Comparison of ENCODE assay signal across 9 cellular contexts in the genomic region with DNA sequence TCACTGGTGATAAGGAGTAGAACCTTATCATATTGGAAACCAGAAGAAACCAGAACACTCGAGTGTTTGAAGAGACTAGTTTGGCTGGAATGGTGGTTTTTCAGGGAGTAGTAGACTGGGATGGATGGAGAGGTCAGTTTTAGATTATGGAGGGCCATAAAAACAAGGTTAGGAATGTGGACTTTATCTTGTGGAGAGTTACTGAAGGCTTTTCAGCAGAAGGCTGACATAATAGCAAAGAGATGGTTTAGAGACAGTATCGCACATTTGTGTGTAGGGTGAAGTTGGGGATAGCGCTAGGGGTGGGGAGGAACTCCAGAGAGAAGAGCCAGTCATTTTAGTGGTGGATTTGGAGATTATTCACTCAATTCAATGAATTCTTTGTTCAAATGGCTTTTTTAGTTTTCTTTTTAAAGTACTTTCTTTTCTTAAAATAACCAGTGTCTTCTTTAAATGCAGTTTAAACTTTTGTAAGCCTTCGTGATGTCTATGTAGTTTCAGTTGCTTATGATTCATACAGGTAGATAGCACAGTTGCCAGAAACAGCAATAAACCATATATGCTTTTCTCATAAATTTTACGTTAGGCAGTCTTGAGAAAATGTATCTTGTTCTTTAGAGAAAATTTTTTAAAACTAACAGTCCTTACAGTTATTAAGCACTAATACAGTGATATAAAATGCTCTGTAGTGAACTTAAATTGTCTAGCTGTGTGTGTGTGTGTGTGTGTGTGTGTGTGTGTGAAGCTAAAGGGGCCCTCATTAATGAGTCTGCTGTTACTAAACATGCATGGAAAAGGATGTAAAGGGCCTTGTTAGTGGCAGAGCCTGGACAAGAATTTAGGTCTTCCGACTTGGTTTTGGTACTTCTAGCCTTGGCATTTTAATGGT. TPM values are rescaled to one million over a fixed set of nuclear protein-coding genes. Genes with fewer than 3 reads are reported as not detected.
A peak's percentile ranks its signal among the peaks of the same experiment; 100 is the strongest.
DNase-seq lines count a peak whose midpoint lies in the region; ATAC-seq and TF ChIP-seq lines count a peak whose summit lies in the region.
"Had no signal": no experiment of that assay in that cellular context is flagged by ENCODE, and none has a peak within 500 bp of the region (broad histone marks: within the 10 kb centered on the region; RNA-seq: fewer than 3 reads in every experiment).

No MANE protein-coding gene starts in this region.

- POLR2A ChIA-PET in HEK293 (lab: Yijun Ruan, JAX): no interaction called here

- no peaks in the 10 kb centered on the region for H3K27me3 ChIP-seq in BE2C

- DNase-seq in nephron progenitor cell (no peak), BE2C (no peak), KG1 (lab: John Stamatoyannopoulos, UW) (no peak)
- no peak for DNase-seq in stimulated activated CD4-positive, alpha-beta T cell treated with anti-CD3 and anti-CD28 coated beads, Interleukin-2, amount 100 ng/mL, for 24 hours

- TF ChIP-seq CTCF in HEK293 (tag by site-specific recombination; IDR thresholded peaks at IDR 0.05) (no peak), WI38 (IDR thresholded peaks at IDR 0.05; ENCODE audit: low read depth, low read length) (no peak), nephron progenitor cell (IDR thresholded peaks at IDR 0.05) (no peak), BE2C (IDR thresholded peaks at IDR 0.05; ENCODE audit: low read depth, low read length) (no peak)

- H3K4me3 Mint-ChIP-seq in nephron progenitor cell: peak overlapping the region; percentile 13
- H3K4me3 Mint-ChIP-seq: IgD-negative memory B cell had no signal

- H3K9me3 Mint-ChIP-seq in nephron progenitor cell: no peaks in the 10 kb centered on the region
- H3K9me3 Mint-ChIP-seq: IgD-negative memory B cell had no signal

- H3K4me1 ChIP-seq in HEK293 (ENCODE audit: control insufficient read depth, insufficient read depth, low read length) (peaks cover 20% of the 10 kb centered on the region), BE2C (no peaks in the 10 kb centered on the region; the same call in 1 of the 2 replicates)

- peaks cover 64% of the 10 kb centered on the region for H3K4me1 Mint-ChIP-seq in nephron progenitor cell

- no peak overlapping the region for H3K27ac ChIP-seq in HEK293 (ENCODE audit: extremely low read depth, low read depth, low read length)

- H3K36me3 ChIP-seq in HEK293 (ENCODE audit: control insufficient read depth in 2 of 2, insufficient read depth in 1 of 2, low read length in 2 of 2): no peaks in the 10 kb centered on the region
- no peaks in the 10 kb centered on the region for H3K36me3 ChIP-seq in BE2C

- CTCF ChIA-PET in HEK293 (lab: Yijun Ruan, JAX): no interaction called here

- peaks cover 6% of the 10 kb centered on the region for H3K36me3 Mint-ChIP-seq in nephron progenitor cell (ENCODE audit: low read depth)

- no peaks in the 10 kb centered on the region for H3K9me3 ChIP-seq in HEK293 (ENCODE audit: control insufficient read depth, insufficient read depth, low read depth, low read length)
- H3K9me3 ChIP-seq in BE2C: no peaks in the 10 kb centered on the region

- no peak overlapping the region for H3K4me3 ChIP-seq in HEK293 (ENCODE audit: low read depth, low read length)
- peak overlapping the region; percentile 8; the same call in 1 of the 2 replicates for H3K4me3 ChIP-seq in WI38 (ENCODE audit: low read depth, low read length)
- no peak overlapping the region for H3K4me3 ChIP-seq in BE2C (ENCODE audit: low read depth, low read length)

- no peaks in the 10 kb centered on the region for H3K27me3 Mint-ChIP-seq in nephron progenitor cell (ENCODE audit: low read depth, poor library complexity)

- no peak overlapping the region for H3K27ac Mint-ChIP-seq in nephron progenitor cell
- H3K27ac Mint-ChIP-seq: IgD-negative memory B cell had no signal

- ATAC-seq in GM18499 (IDR thresholded peaks at IDR 0.05; ENCODE audit: insufficient read depth, unreplicated experiment) (peak; percentile 30), HG02981 (IDR thresholded peaks at IDR 0.05; ENCODE audit: unreplicated experiment) (no peak)

TF ChIP-seq in HEK293, 187 proteins besides CTCF, POLR2A, EP300 and RAD21 (continues in another document):
- TF ChIP-seq REPIN1 (tag by site-specific recombination; IDR thresholded peaks at IDR 0.05; ENCODE audit: low read depth) (no peak), ZBTB7A (tag by site-specific recombination; IDR thresholded peaks at IDR 0.05; ENCODE audit: low read depth) (no peak), ZBTB48 (tag by site-specific recombination; IDR thresholded peaks at IDR 0.05) (no peak), ZBTB20 (tag by site-specific recombination; IDR thresholded peaks at IDR 0.05) (no peak), ZNF768 (tag by site-specific recombination; IDR thresholded peaks at IDR 0.05) (no peak), ZNF670 (tag by site-specific recombination; IDR thresholded peaks at IDR 0.05; ENCODE audit: low read depth) (no peak), ZNF747 (tag by site-specific recombination; IDR thresholded peaks at IDR 0.05) (no peak), ZNF366 (tag by site-specific recombination; conservative IDR thresholded peaks at IDR 0.05) (no peak), BCL11B (tag by site-specific recombination; IDR thresholded peaks at IDR 0.05; ENCODE audit: low read depth) (no peak), ZNF501 (tag by site-specific recombination; IDR thresholded peaks at IDR 0.05) (no peak), ZNF701 (tag by site-specific recombination; IDR thresholded peaks at IDR 0.05) (no peak), ZNF549 (tag by site-specific recombination; IDR thresholded peaks at IDR 0.05) (no peak), SCRT2 (tag by site-specific recombination; IDR thresholded peaks at IDR 0.05) (0 out of 2 replicates have a peak, but pooled peaks have one; percentile 39), TCF7L2 (IDR thresholded peaks at IDR 0.05; ENCODE audit: borderline replicate concordance, low read depth, low read length) (no peak), ZFP37 (tag by site-specific recombination; IDR thresholded peaks at IDR 0.05) (no peak), HOXC10 (CRISPR knock-in tag; IDR thresholded peaks at IDR 0.05) (no peak), PRDM1 (tag by site-specific recombination; IDR thresholded peaks at IDR 0.05) (no peak), ZNF335 (tag by site-specific recombination; conservative IDR thresholded peaks at IDR 0.05) (peak; percentile 66), BCL11A (tag by site-specific recombination; IDR thresholded peaks at IDR 0.05; ENCODE audit: low read depth) (no peak), EGR2 (tag by site-specific recombination; IDR thresholded peaks at IDR 0.05; ENCODE audit: low read depth) (no peak), ZNF248 (tag by site-specific recombination; IDR thresholded peaks at IDR 0.05) (no peak), ZNF324 (tag by site-specific recombination; IDR thresholded peaks at IDR 0.05) (no peak), ZNF202 (tag by site-specific recombination; IDR thresholded peaks at IDR 0.05; ENCODE audit: borderline replicate concordance) (no peak), ZNF660 (tag by site-specific recombination; IDR thresholded peaks at IDR 0.05) (no peak), KLF16 (tag by site-specific recombination; IDR thresholded peaks at IDR 0.05) (no peak), ZFHX2 (tag by site-specific recombination; conservative IDR thresholded peaks at IDR 0.05) (no peak), YY1 (tag by site-specific recombination; IDR thresholded peaks at IDR 0.05) (no peak), SCRT1 (tag by site-specific recombination; IDR thresholded peaks at IDR 0.05; ENCODE audit: borderline replicate concordance) (0 out of 2 replicates have a peak, but pooled peaks have one; percentile 40), ZIC2 (tag by site-specific recombination; IDR thresholded peaks at IDR 0.05) (no peak), ZNF664 (tag by site-specific recombination; IDR thresholded peaks at IDR 0.05) (no peak), ZNF658 (tag by site-specific recombination; IDR thresholded peaks at IDR 0.05) (no peak), ZNF311 (tag by site-specific recombination; IDR thresholded peaks at IDR 0.05; ENCODE audit: borderline replicate concordance) (no peak), GLI2 (tag by site-specific recombination; IDR thresholded peaks at IDR 0.05; ENCODE audit: borderline replicate concordance, low read depth) (no peak), ZBTB8A (tag by site-specific recombination; IDR thresholded peaks at IDR 0.05) (no peak), YY2 (tag by site-specific recombination; IDR thresholded peaks at IDR 0.05) (no peak)
- TF ChIP-seq, protein P1, sequence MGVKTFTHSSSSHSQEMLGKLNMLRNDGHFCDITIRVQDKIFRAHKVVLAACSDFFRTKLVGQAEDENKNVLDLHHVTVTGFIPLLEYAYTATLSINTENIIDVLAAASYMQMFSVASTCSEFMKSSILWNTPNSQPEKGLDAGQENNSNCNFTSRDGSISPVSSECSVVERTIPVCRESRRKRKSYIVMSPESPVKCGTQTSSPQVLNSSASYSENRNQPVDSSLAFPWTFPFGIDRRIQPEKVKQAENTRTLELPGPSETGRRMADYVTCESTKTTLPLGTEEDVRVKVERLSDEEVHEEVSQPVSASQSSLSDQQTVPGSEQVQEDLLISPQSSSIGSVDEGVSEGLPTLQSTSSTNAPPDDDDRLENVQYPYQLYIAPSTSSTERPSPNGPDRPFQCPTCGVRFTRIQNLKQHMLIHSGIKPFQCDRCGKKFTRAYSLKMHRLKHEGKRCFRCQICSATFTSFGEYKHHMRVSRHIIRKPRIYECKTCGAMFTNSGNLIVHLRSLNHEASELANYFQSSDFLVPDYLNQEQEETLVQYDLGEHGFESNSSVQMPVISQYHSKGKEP (tag by site-specific recombination; IDR thresholded peaks at IDR 0.05): no peak
- TF ChIP-seq, protein P2, sequence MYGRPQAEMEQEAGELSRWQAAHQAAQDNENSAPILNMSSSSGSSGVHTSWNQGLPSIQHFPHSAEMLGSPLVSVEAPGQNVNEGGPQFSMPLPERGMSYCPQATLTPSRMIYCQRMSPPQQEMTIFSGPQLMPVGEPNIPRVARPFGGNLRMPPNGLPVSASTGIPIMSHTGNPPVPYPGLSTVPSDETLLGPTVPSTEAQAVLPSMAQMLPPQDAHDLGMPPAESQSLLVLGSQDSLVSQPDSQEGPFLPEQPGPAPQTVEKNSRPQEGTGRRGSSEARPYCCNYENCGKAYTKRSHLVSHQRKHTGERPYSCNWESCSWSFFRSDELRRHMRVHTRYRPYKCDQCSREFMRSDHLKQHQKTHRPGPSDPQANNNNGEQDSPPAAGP (tag by site-specific recombination; IDR thresholded peaks at IDR 0.05): no peak

RNA-seq across cellular contexts. Expression of gene ARHGAP10, which starts 3.8 kb away (rescaled TPM):
- 4.3 TPM for polyA plus RNA-seq in BE2C (2012; ENCODE audit: insufficient read depth, insufficient read length, low read depth)

RNA-seq across cellular contexts. Expression of gene PRMT9, which starts 51.7 kb away (rescaled TPM):
- 4.0 TPM for polyA plus RNA-seq in BE2C (2012; ENCODE audit: insufficient read depth, insufficient read length, low read depth)
